ENCODE assay signal across 18 cellular contexts in genomic region chr22:50216161-50216683, GRCh38.
"Had no signal": no experiment of that assay in that cellular context is flagged by ENCODE, and none has a peak within 500 bp of the region (broad histone marks: within the 10 kb centered on the region; RNA-seq: fewer than 3 reads in every experiment).

No MANE protein-coding gene starts in this region.

- H3K4me3 ChIP-seq: esophagus muscularis mucosa, gastroesophageal sphincter, left ventricle myocardium inferior, psoas muscle, skin epidermis, tibial artery had no signal

- H3K4me1 Mint-ChIP-seq: nephron progenitor cell had no signal

- H3K4me1 ChIP-seq: psoas muscle, tibial artery had no signal

- H3K9me3 ChIP-seq: esophagus muscularis mucosa, gastroesophageal sphincter, left ventricle myocardium inferior, neutrophil, psoas muscle, tibial artery had no signal

- H3K27ac Mint-ChIP-seq: dendritic cell treated with granulocyte-macrophage colony-stimulating factor and Interleukin-4, amounts not matched to agents 40 ng/mL and 50 ng/mL, for 4 days; nephron progenitor cell had no signal

- H3K4me3 Mint-ChIP-seq: dendritic cell treated with granulocyte-macrophage colony-stimulating factor and Interleukin-4, amounts not matched to agents 40 ng/mL and 50 ng/mL, for 4 days; immature natural killer cell; naive thymus-derived CD4-positive, alpha-beta T cell; nephron progenitor cell had no signal

- H3K27me3 ChIP-seq: esophagus muscularis mucosa, gastroesophageal sphincter, neutrophil, tibial artery had no signal

- H3K27me3 Mint-ChIP-seq: dendritic cell treated with granulocyte-macrophage colony-stimulating factor and Interleukin-4, amounts not matched to agents 40 ng/mL and 50 ng/mL, for 4 days; effector memory CD8-positive, alpha-beta T cell; naive thymus-derived CD4-positive, alpha-beta T cell had no signal

- DNase-seq: effector memory CD8-positive, alpha-beta T cell; immature natural killer cell; left ventricle myocardium inferior; naive thymus-derived CD4-positive, alpha-beta T cell; nephron progenitor cell; retina; stimulated activated CD4-positive, alpha-beta T cell treated with anti-CD3 and anti-CD28 coated beads, Interleukin-2, amount 100 ng/mL, for 24 hours; stimulated activated CD4-positive, alpha-beta T cell treated with anti-CD3 and anti-CD28 coated beads, Interleukin-4, amount 100 ng/mL, for 4 hours; stimulated activated naive CD8-positive, alpha-beta T cell treated with anti-CD3 and anti-CD28 coated beads, Interleukin-15, Interleukin-2, amounts not matched to agents 100 U/mL and 50 U/mL, for 24 hours; tibial artery had no signal

- ATAC-seq: effector memory CD8-positive, alpha-beta T cell; gastroesophageal sphincter; naive thymus-derived CD4-positive, alpha-beta T cell; psoas muscle; sciatic nerve; stimulated activated naive CD8-positive, alpha-beta T cell treated with anti-CD3 and anti-CD28 coated beads, Interleukin-15, Interleukin-2, amounts not matched to agents 100 U/mL and 50 U/mL, for 24 hours had no signal

- H3K9me3 Mint-ChIP-seq: dendritic cell treated with granulocyte-macrophage colony-stimulating factor and Interleukin-4, amounts not matched to agents 40 ng/mL and 50 ng/mL, for 4 days; effector memory CD8-positive, alpha-beta T cell; immature natural killer cell; naive thymus-derived CD4-positive, alpha-beta T cell; nephron progenitor cell had no signal

- H3K27ac ChIP-seq: epithelial cell of prostate, esophagus muscularis mucosa, gastroesophageal sphincter, left ventricle myocardium inferior, neutrophil, psoas muscle, tibial artery had no signal
